Comparison of ENCODE assay signal across 8 cellular contexts in the genomic region with DNA sequence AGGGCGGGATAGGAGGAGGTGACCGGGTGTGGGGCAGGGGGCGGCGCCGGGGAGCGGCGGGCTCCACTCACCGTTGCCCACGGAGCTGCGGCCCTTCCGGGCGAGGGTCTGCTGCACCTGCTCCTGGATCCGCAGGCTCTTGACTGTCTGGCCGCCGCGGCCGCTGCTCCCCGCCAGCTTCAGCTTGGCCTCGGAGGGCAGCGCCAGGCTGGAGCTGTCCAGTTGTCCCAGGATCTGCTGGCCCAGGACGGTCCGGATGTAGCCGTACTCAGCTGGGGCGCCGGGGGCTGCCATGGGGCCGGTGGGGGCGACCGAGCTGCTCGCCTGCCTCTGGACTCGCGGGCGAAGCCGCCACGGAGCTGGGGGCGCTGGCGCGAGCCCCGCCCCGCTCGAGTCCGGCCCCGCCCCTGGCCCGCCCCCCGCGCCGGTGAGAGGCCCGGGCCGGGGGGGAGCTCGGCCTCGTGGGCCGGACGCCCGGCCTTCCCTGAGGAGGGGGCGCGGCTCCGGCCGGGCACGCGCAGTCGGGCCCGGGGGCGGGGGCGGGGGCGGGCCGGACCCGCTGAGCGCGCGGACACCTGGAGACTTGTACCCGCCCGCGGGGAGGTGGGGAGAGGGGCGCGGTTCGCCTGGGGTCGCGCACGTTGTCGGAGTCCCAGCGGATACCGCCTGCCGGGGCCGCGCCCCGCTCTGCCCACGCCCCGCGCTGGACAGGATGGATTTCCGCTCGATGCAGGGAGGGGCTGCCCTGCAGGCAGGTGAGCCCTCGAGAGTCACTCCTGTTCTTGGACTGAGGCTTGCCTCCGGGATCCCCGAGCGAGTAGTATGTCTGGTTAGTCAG. TPM values are rescaled to one million over a fixed set of nuclear protein-coding genes. Genes with fewer than 3 reads are reported as not detected.
DNase-seq lines count a peak whose midpoint lies in the region; ATAC-seq and TF ChIP-seq lines count a peak whose summit lies in the region.

TSS of gene PKP2 (minus strand) at position 340 of the 838 bp plus-strand sequence. CDS start at position 294, 46 bp downstream.

- BruUV-seq in PC-3 (replicated peaks; lab: Mats Ljungman, UMichigan), result no TSS peak

- H3K79me2 ChIP-seq in ACC112 (ENCODE audit: control insufficient read depth, insufficient read depth, low read length, unreplicated experiment) (peaks cover 8% of the 10 kb centered on the region), PC-3 (ENCODE audit: low read length) (peaks cover 15% of the 10 kb centered on the region)

- CTCF ChIA-PET in PC-3 (lab: Charles Lee), result interaction anchor here (0.7 to 1.0 kb wide), 2 partner anchors 22 to 141 kb away, joined by 3 to 6 read pairs; partner anchors contain the start of gene YARS2

- H3K9ac ChIP-seq in PC-3 (ENCODE audit: low read length), result peak within 1 kb of the TSS; percentile 69

- H3K36me3 Mint-ChIP-seq in immature natural killer cell, result no peaks in the 10 kb centered on the region

- DNase-seq in PC-3, result peak; percentile 93
- DNase-seq in brain microvascular endothelial cell, result no peak
- peak; percentile 6 to 24 (median 19) for DNase-seq in immature natural killer cell
- DNase-seq in skeletal muscle cell (ENCODE audit: low read depth), result no peak
- DNase-seq in HCEC 1CT, result no peak

- H2AFZ ChIP-seq in ACC112 (ENCODE audit: low read length, unreplicated experiment) (peak within 1 kb of the TSS; percentile 71), PC-3 (ENCODE audit: low read length) (peak within 1 kb of the TSS; percentile 82)

- peak within 1 kb of the TSS; percentile 79 for H3K4me3 ChIP-seq in ACC112 (ENCODE audit: low read depth, low read length)
- H3K4me3 ChIP-seq in PC-3 (ENCODE audit: low read length), result peak within 1 kb of the TSS; percentile 73
- H3K4me3 ChIP-seq in brain microvascular endothelial cell (ENCODE audit: low read depth, low read length), result peak within 1 kb of the TSS; percentile 58
- H3K4me3 ChIP-seq in skeletal muscle cell (ENCODE audit: low read depth, low read length), result peak within 1 kb of the TSS; percentile 37

- H3K9me3 ChIP-seq in PC-3 (ENCODE audit: low read length), result no peaks in the 10 kb centered on the region

- peak within 1 kb of the TSS in 4 of 6 donors; percentile 6 to 66 (median 38) for H3K27ac Mint-ChIP-seq in immature natural killer cell

- H3K27ac ChIP-seq in ACC112 (ENCODE audit: low read depth, low read length), result no peak within 1 kb of the TSS
- peak within 1 kb of the TSS; percentile 74 for H3K27ac ChIP-seq in PC-3 (ENCODE audit: low read length)
- no peak within 1 kb of the TSS for H3K27ac ChIP-seq in brain microvascular endothelial cell

- peaks cover 0 to 33% (median 12%) of the 10 kb centered on the region in 3 donors for H3K27me3 Mint-ChIP-seq in immature natural killer cell (ENCODE audit: low read depth in 3 of 3)

- peaks cover 18 to 27% of the 10 kb centered on the region in 2 donors for H3K4me1 Mint-ChIP-seq in immature natural killer cell

- TF ChIP-seq CTCF in PC-3 (conservative IDR thresholded peaks at IDR 0.05; ENCODE audit: low read depth, low read length), result no peak
- no peak for TF ChIP-seq CTCF in brain microvascular endothelial cell (IDR thresholded peaks at IDR 0.05; ENCODE audit: low read depth, low read length, missing control alignments)

- H3K9me3 Mint-ChIP-seq in immature natural killer cell, result no peaks in the 10 kb centered on the region

- POLR2A ChIA-PET in PC-3 (lab: Charles Lee; ENCODE audit: unreplicated experiment), result interaction anchor here (0.5 to 1.2 kb wide), 7 partner anchors 14 to 1715 kb away, joined by 3 to 13 read pairs (median 6); partner anchors contain the start of gene YARS2

- H3F3A ChIP-seq in PC-3 (ENCODE audit: low read length, unreplicated experiment), result no peaks in the 10 kb centered on the region

- H3K4me1 ChIP-seq in ACC112 (ENCODE audit: control insufficient read depth, insufficient read depth, low read length, unreplicated experiment) (peaks cover 34% of the 10 kb centered on the region), PC-3 (ENCODE audit: insufficient read depth, low read length) (peaks cover 27% of the 10 kb centered on the region)

- no peaks in the 10 kb centered on the region for H3K9me2 ChIP-seq in PC-3 (replicated peaks; ENCODE audit: low read length)

- no peaks in the 10 kb centered on the region for H4K20me1 ChIP-seq in PC-3 (ENCODE audit: low read length)

- H3K27me3 ChIP-seq in ACC112 (ENCODE audit: insufficient read depth, low read length), result peaks cover 14% of the 10 kb centered on the region
- H3K27me3 ChIP-seq in PC-3 (ENCODE audit: low read length), result no peaks in the 10 kb centered on the region
- H3K27me3 ChIP-seq in brain microvascular endothelial cell (replicated peaks), result peaks cover 10% of the 10 kb centered on the region

- ATAC-seq in GM19023 (IDR thresholded peaks at IDR 0.05; ENCODE audit: unreplicated experiment), result peak; percentile 71
- ATAC-seq in HG03432 (IDR thresholded peaks at IDR 0.05; ENCODE audit: unreplicated experiment), result peak; percentile 79
- peak; percentile 83 for ATAC-seq in PC-3

- peak within 1 kb of the TSS; percentile 82 to 91 (median 86) for H3K4me3 Mint-ChIP-seq in immature natural killer cell

- in situ Hi-C loops in brain microvascular endothelial cell (cut with HindIII; ENCODE audit: low pct_ligation_motif_present, low sequenced_read_pairs), result no loop called here

- H3K4me2 ChIP-seq in PC-3 (ENCODE audit: low read length), result peak within 1 kb of the TSS; percentile 93

- no peaks in the 10 kb centered on the region for H3K36me3 ChIP-seq in ACC112 (ENCODE audit: insufficient read depth, low read length)
- H3K36me3 ChIP-seq in PC-3 (ENCODE audit: low read depth, low read length), result no peaks in the 10 kb centered on the region
- no peaks in the 10 kb centered on the region for H3K36me3 ChIP-seq in brain microvascular endothelial cell (replicated peaks)

- intact Hi-C loops in PC-3 (cut with micrococcal nuclease), result loop anchor here (1.0 kb wide), 1 partner anchor 23 kb away; no protein-coding TSS in a partner anchor

RNA-seq across cellular contexts. Expression of gene PKP2, which starts in this region (rescaled TPM):
- 12.7 TPM in 2 replicates for total RNA-seq in PC-3 (2014; rRNA removed)
- under 1 TPM in 2 of 3 donors, not detected in 1; 0.21 to 0.34 TPM for polyA plus RNA-seq in immature natural killer cell

Comparison
In these comparisons a context has a peak if more than half of its experiments do, and no peak if none do; other contexts are left out.
1. Peak in DNase-seq in immature natural killer cell; RNA of the gene not detected or under 1 TPM.